1 cellular context compared by ENCODE assay signal in genomic region chr13:74168263-74168675, GRCh38.
TF ChIP-seq lines count a peak whose summit lies in the region.

No MANE protein-coding gene starts in this region.

TF ChIP-seq in HepG2, 621 proteins besides CTCF, POLR2A, EP300 and RAD21 (continued from another document):
- TF ChIP-seq HNRNPL (IDR thresholded peaks at IDR 0.05; ENCODE audit: low read depth, low read length) (peak; percentile 90), DBP (CRISPR knock-in tag; IDR thresholded peaks at IDR 0.05; ENCODE audit: not compliant biosample characterization) (no peak), XRCC5 (optimal IDR thresholded peaks at IDR 0.05; ENCODE audit: low read length) (peak; percentile 61), TCF7 (IDR thresholded peaks at IDR 0.05; ENCODE audit: low read depth) (0 out of 2 replicates have a peak, but pooled peaks have one; percentile 19), ZNF282 (IDR thresholded peaks at IDR 0.05; ENCODE audit: partially characterized antibody) (no peak)
TF ChIP-seq in HepG2: peak in this region for 56.
